8 cellular contexts compared by ENCODE assay signal in the genomic region with DNA sequence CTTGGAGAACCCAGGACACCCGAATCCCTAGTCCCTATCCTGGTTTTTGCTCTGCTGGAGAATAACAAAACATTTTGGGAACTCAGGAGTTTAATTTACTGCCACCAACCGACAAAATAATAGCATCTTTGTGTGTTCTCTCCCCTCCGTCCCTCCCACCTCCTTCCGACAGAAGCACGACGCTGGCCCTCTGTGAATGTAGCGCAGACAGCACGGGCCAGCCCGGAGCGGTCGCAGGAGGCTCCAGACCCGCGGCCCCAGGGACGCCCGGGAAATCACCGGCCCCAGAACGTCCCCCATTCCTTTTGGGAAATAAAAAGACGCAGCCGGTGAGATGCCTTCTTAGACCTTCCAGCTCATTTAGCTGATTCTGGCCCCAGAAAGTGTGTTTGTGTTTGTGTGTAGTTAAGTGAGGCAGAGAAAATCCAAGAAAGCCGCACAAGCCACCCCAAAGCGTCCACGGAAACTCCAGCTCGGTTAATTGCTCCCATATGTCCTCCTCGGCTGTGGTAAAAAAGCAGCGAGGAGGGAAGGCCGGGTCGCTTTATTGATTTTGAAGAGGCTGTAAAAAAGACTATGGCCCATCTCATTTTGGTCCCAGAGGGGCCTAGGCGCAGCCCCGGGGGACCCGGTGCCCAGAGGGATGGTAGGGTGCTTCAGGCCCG. TPM values are rescaled to one million over a fixed set of nuclear protein-coding genes. Genes with fewer than 3 reads are reported as not detected.
A peak's percentile ranks its signal among the peaks of the same experiment; 100 is the strongest.
DNase-seq lines count a peak whose midpoint lies in the region; ATAC-seq and TF ChIP-seq lines count a peak whose summit lies in the region.

No MANE protein-coding gene starts in this region.

- H3K4me1 Mint-ChIP-seq in CD4-positive, alpha-beta T cell (ENCODE audit: low read depth): peaks cover 16% of the 10 kb centered on the region
- peaks cover 75% of the 10 kb centered on the region for H3K4me1 Mint-ChIP-seq in nephron

- H3K27me3 Mint-ChIP-seq in CD4-positive, alpha-beta T cell: peaks cover 51% of the 10 kb centered on the region
- H3K27me3 Mint-ChIP-seq in nephron (ENCODE audit: low read depth): peaks cover 3% of the 10 kb centered on the region

- peak overlapping the region; percentile 74 for H3K4me3 Mint-ChIP-seq in CD4-positive, alpha-beta T cell
- H3K4me3 Mint-ChIP-seq in nephron: peak overlapping the region; percentile 91 to 99 (median 94)

- H3K9me3 ChIP-seq in CD4-positive, alpha-beta T cell (ENCODE audit: control insufficient read depth, low read length): no peaks in the 10 kb centered on the region

- intact Hi-C loops in CD4-positive, alpha-beta T cell (cut with DNase I, micrococcal nuclease): no loop called here

- H3K27me3 ChIP-seq in CD4-positive, alpha-beta T cell (ENCODE audit: control insufficient read depth, insufficient read depth, low read length): peaks cover 44% of the 10 kb centered on the region

- TF ChIP-seq CTCF in CD4-positive, alpha-beta T cell (IDR thresholded peaks at IDR 0.05): no peak
- no peak for TF ChIP-seq CTCF in fibroblast of villous mesenchyme (IDR thresholded peaks at IDR 0.05; ENCODE audit: insufficient read depth, low read depth, low read length)
- TF ChIP-seq CTCF in nephron (IDR thresholded peaks at IDR 0.05; ENCODE audit: unreplicated experiment in 3 of 3): no peak

- H3K27ac ChIP-seq in CD4-positive, alpha-beta T cell (ENCODE audit: low read depth, low read length): no peak overlapping the region

- no peak for DNase-seq in CD4-positive, alpha-beta T cell
- DNase-seq in UCSD-AML1 (lab: John Stamatoyannopoulos, UW; ENCODE audit: unreplicated experiment) (peak; percentile 55), fibroblast of villous mesenchyme (ENCODE audit: low read depth) (peak; percentile 74), NAMALWA (ENCODE audit: low spot score) (no peak)
- no peak for DNase-seq in activated CD4-positive, CD25-positive, alpha-beta regulatory T cell treated with anti-CD3 and anti-CD28 coated beads, Interleukin-2, amount 50 U/mL, for 72 hours
- no peak for DNase-seq in activated CD4-positive, alpha-beta T cell treated with anti-CD3 and anti-CD28 coated beads for 48 hours

- CTCF ChIA-PET in CD4-positive, alpha-beta T cell (lab: Charles Lee): no interaction called here

- peak overlapping the region; percentile 96 for H3K4me3 ChIP-seq in fibroblast of villous mesenchyme (ENCODE audit: low read depth, low read length)

- no peak overlapping the region for H3K27ac Mint-ChIP-seq in CD4-positive, alpha-beta T cell
- H3K27ac Mint-ChIP-seq in nephron: peak overlapping the region; percentile 97 to 98 (median 97)

- no peaks in the 10 kb centered on the region for H3K9me3 Mint-ChIP-seq in CD4-positive, alpha-beta T cell
- no peaks in the 10 kb centered on the region for H3K9me3 Mint-ChIP-seq in nephron

- no peak for ATAC-seq in CD4-positive, alpha-beta T cell (ENCODE audit: poor library complexity)
- ATAC-seq in HG02610 (IDR thresholded peaks at IDR 0.05; ENCODE audit: unreplicated experiment): peak; percentile 9

- POLR2A ChIA-PET in CD4-positive, alpha-beta T cell (lab: Charles Lee): no interaction called here

- no peaks in the 10 kb centered on the region for H3K36me3 Mint-ChIP-seq in CD4-positive, alpha-beta T cell (ENCODE audit: low read depth)
- H3K36me3 Mint-ChIP-seq in nephron (ENCODE audit: low read depth): no peaks in the 10 kb centered on the region

RNA-seq across cellular contexts. Expression of a gene that starts 0.6 kb away (rescaled TPM):
- total RNA-seq in CD4-positive, alpha-beta T cell: under 1 TPM; 0.41 to 0.47 TPM
- total RNA-seq in fibroblast of villous mesenchyme: 49.9 and 74.7 TPM in 2 replicates

Comparison
In these comparisons a context has a peak if more than half of its experiments do, and no peak if none do; other contexts are left out.
1. DNase-seq: peak in UCSD-AML1 (single experiment) and fibroblast of villous mesenchyme (single experiment); none in CD4-positive, alpha-beta T cell (0 of 10), NAMALWA (single experiment), activated CD4-positive, CD25-positive, alpha-beta regulatory T cell treated with anti-CD3 and anti-CD28 coated beads, Interleukin-2, amount 50 U/mL, for 72 hours (single experiment) and activated CD4-positive, alpha-beta T cell treated with anti-CD3 and anti-CD28 coated beads for 48 hours (single experiment).
2. RNA of a gene that starts 0.6 kb away (total RNA-seq): 49.9 to 74.7 TPM in fibroblast of villous mesenchyme; 0.41 to 0.47 TPM in CD4-positive, alpha-beta T cell; every median in the first group is over 10 times any median in the second.